Comparison of ENCODE assay signal across 13 cellular contexts in genomic region chr14:61454545-61454944, GRCh38.
DNase-seq lines count a peak whose midpoint lies in the region; ATAC-seq, FAIRE-seq and TF ChIP-seq lines count a peak whose summit lies in the region.
"Had no signal": no experiment of that assay in that cellular context is flagged by ENCODE, and none has a peak within 500 bp of the region (broad histone marks: within the 10 kb centered on the region; RNA-seq: fewer than 3 reads in every experiment).

No MANE protein-coding gene starts in this region.

- H3K79me2 ChIP-seq in HepG2 (ENCODE audit: insufficient read depth, low read length) = no peaks in the 10 kb centered on the region

- in situ Hi-C loops in HepG2 (cut with HindIII; ENCODE audit: extremely low pct_ligation_motif_present, low pct_unique_long_range_greater_than_20kb) = loop anchor here (10.0 kb wide), 1 partner anchor 670 kb away; no protein-coding TSS in a partner anchor

- TF ChIP-seq POLR2A in right lobe of liver (IDR thresholded peaks at IDR 0.05) (no peak), HepG2 (IDR thresholded peaks at IDR 0.05; ENCODE audit: insufficient read depth in 1 of 2, low read depth in 2 of 2, low read length in 2 of 2) (no peak)

- H3K36me3 Mint-ChIP-seq in activated CD4-positive, alpha-beta memory T cell treated with anti-CD3 and anti-CD28 coated beads for 36 hours = peaks cover 83% of the 10 kb centered on the region
- peaks cover 65 to 81% (median 68%) of the 10 kb centered on the region in 3 donors for H3K36me3 Mint-ChIP-seq in immature natural killer cell

- H3K27me3 ChIP-seq in right lobe of liver (no peaks in the 10 kb centered on the region), HepG2 (ENCODE audit: control insufficient read depth in 1 of 2, insufficient read depth in 2 of 2, low read length in 2 of 2) (no peaks in the 10 kb centered on the region; a peak in 1 of 5 replicates)

- H2AFZ ChIP-seq in HepG2 (ENCODE audit: low read length) = no peak overlapping the region

- peaks cover 86% of the 10 kb centered on the region for H3K4me1 Mint-ChIP-seq in activated CD4-positive, alpha-beta memory T cell treated with anti-CD3 and anti-CD28 coated beads for 36 hours (ENCODE audit: low read depth)
- H3K4me1 Mint-ChIP-seq in immature natural killer cell = peaks cover 96 to 100% of the 10 kb centered on the region in 2 donors

- no peaks in the 10 kb centered on the region for H3K9me3 Mint-ChIP-seq in activated CD4-positive, alpha-beta memory T cell treated with anti-CD3 and anti-CD28 coated beads for 36 hours
- H3K9me3 Mint-ChIP-seq in immature natural killer cell = no peaks in the 10 kb centered on the region

- no peak overlapping the region for H3K9ac ChIP-seq in HepG2 (ENCODE audit: insufficient read depth, low read depth, low read length)

- no peaks in the 10 kb centered on the region for H3K4me1 ChIP-seq in right lobe of liver
- no peaks in the 10 kb centered on the region for H3K4me1 ChIP-seq in HepG2 (ENCODE audit: insufficient read depth, low read length)

- H3K27ac Mint-ChIP-seq in activated CD4-positive, alpha-beta memory T cell treated with anti-CD3 and anti-CD28 coated beads for 36 hours = peak overlapping the region; percentile 91
- peak overlapping the region; percentile 90 to 98 (median 94) for H3K27ac Mint-ChIP-seq in immature natural killer cell

- H3K27ac ChIP-seq in right lobe of liver (no peak overlapping the region), HepG2 (ENCODE audit: extremely low read length, insufficient read depth, low read length) (no peak overlapping the region)

- no peak for TF ChIP-seq RAD21 in HepG2 (CRISPR knock-in tag; IDR thresholded peaks at IDR 0.05)

- no peak overlapping the region for H3K4me3 Mint-ChIP-seq in activated CD4-positive, alpha-beta memory T cell treated with anti-CD3 and anti-CD28 coated beads for 36 hours
- H3K4me3 Mint-ChIP-seq in immature natural killer cell = peak overlapping the region; percentile 60 to 86 (median 68)

- H3K9me3 ChIP-seq in right lobe of liver (no peaks in the 10 kb centered on the region), HepG2 (ENCODE audit: low read length) (no peaks in the 10 kb centered on the region)

- TF ChIP-seq CTCF in right lobe of liver (IDR thresholded peaks at IDR 0.05) = no peak
- TF ChIP-seq CTCF in HepG2 (CRISPR knock-in tag; IDR thresholded peaks at IDR 0.05) = no peak

- H4K20me1 ChIP-seq in HepG2 (ENCODE audit: insufficient read depth, low read length) = no peaks in the 10 kb centered on the region

- ATAC-seq in right lobe of liver = peak; percentile 33 to 61 (median 53)
- ATAC-seq in HepG2 = no peak
- no peak for ATAC-seq in GM21528 (IDR thresholded peaks at IDR 0.05; ENCODE audit: low FRiP score, unreplicated experiment)
- ATAC-seq in HG03097 (IDR thresholded peaks at IDR 0.05; ENCODE audit: low FRiP score, unreplicated experiment) = no peak

- no peak for FAIRE-seq in HepG2 (lab: Jason Lieb, UNC)

- 20% methylated on average over 1 of the region's 4 CpGs for whole genome bisulfite sequencing in right lobe of liver (ENCODE audit: insufficient coverage, low coverage, low lambda C conversion rate, missing lambda C conversion rate)
- WGBS in HepG2 (ENCODE audit: low lambda C conversion rate) = 23% methylated on average over 4 of the region's 4 CpGs

- H3K4me3 ChIP-seq in right lobe of liver (no peak overlapping the region), HepG2 (replicated peaks in 1 of 3; ENCODE audit: insufficient read depth in 1 of 3, low read depth in 2 of 3, low read length in 3 of 3) (no peak overlapping the region)

- no peak for TF ChIP-seq EP300 in HepG2 (IDR thresholded peaks at IDR 0.05; ENCODE audit: low read depth in 2 of 2, low read length in 2 of 2)
- no peak for TF ChIP-seq EP300 in HepG2 (CRISPR knock-in tag; IDR thresholded peaks at IDR 0.05; ENCODE audit: borderline replicate concordance)

- no peaks in the 10 kb centered on the region for H3K27me3 Mint-ChIP-seq in activated CD4-positive, alpha-beta memory T cell treated with anti-CD3 and anti-CD28 coated beads for 36 hours
- H3K27me3 Mint-ChIP-seq in immature natural killer cell (ENCODE audit: low read depth in 3 of 3) = peaks cover 14 to 67% (median 61%) of the 10 kb centered on the region in 3 donors

- CTCF ChIA-PET in HepG2 (lab: Yijun Ruan, JAX; ENCODE audit: low intra/inter-chr PET ratio, low total read pairs) = no interaction called here
- CTCF ChIA-PET in activated CD4-positive, alpha-beta memory T cell treated with anti-CD3 and anti-CD28 coated beads for 36 hours (lab: Charles Lee) = interaction anchor here (1.4 to 4.9 kb wide), 2 partner anchors 161 to 383 kb away, joined by 5 to 37 read pairs; no protein-coding TSS in a partner anchor

- intact Hi-C loops in right lobe of liver (cut with DNase I) (no loop called here), HepG2 (cut with micrococcal nuclease; ENCODE audit: unreplicated experiment) (no loop called here)
- intact Hi-C loops in activated CD4-positive, alpha-beta memory T cell treated with anti-CD3 and anti-CD28 coated beads for 36 hours (cut with micrococcal nuclease) = no loop called here

- POLR2A ChIA-PET in HepG2 (lab: Yijun Ruan, JAX) = no interaction called here
- POLR2A ChIA-PET in activated CD4-positive, alpha-beta memory T cell treated with anti-CD3 and anti-CD28 coated beads for 36 hours (lab: Charles Lee) = no interaction called here

- peak in 2 of 3 donors; percentile 23 to 35 for DNase-seq in right lobe of liver
- DNase-seq in HepG2 (ENCODE audit: low spot score) = no peak
- DNase-seq in activated CD4-positive, alpha-beta memory T cell treated with anti-CD3 and anti-CD28 coated beads for 36 hours = no peak
- no peak for DNase-seq in immature natural killer cell
- DNase-seq in mesenteric fat pad (ENCODE audit: low spot score) = no peak
- DNase-seq: activated CD4-positive, alpha-beta T cell treated with anti-CD3 and anti-CD28 coated beads, Interleukin-2, amount 50 U/mL, for 4 hours; GOT3; hippocampal formation; mesendoderm; NCI-H1048; stimulated activated CD4-positive, alpha-beta T cell treated with anti-CD3 and anti-CD28 coated beads, Interleukin-4, amount 100 ng/mL, for 24 hours had no signal

- H3K36me3 ChIP-seq in right lobe of liver (peaks cover 0 to 10% (median 0%) of the 10 kb centered on the region in 4 donors), HepG2 (replicated peaks in 1 of 2; ENCODE audit: control insufficient read depth in 1 of 2, insufficient read depth in 2 of 2, low read length in 2 of 2) (no peaks in the 10 kb centered on the region)

- BruUV-seq in HepG2 (replicated peaks; lab: Mats Ljungman, UMichigan) = no TSS peak

- no peak overlapping the region for H3K4me2 ChIP-seq in HepG2 (ENCODE audit: low read depth, low read length)

TF ChIP-seq in HepG2, 621 proteins besides CTCF, POLR2A, EP300 and RAD21:
- TF ChIP-seq ZNF33B (CRISPR knock-in tag; IDR thresholded peaks at IDR 0.05) (no peak), ZNF414 (CRISPR knock-in tag; IDR thresholded peaks at IDR 0.05) (no peak), PHF5A (CRISPR knock-in tag; IDR thresholded peaks at IDR 0.05; ENCODE audit: low read depth, unreplicated experiment) (no peak), RFX3 (CRISPR knock-in tag; IDR thresholded peaks at IDR 0.05) (no peak), SAP130 (CRISPR knock-in tag; IDR thresholded peaks at IDR 0.05; ENCODE audit: low read depth) (no peak), TOPORS (CRISPR knock-in tag; IDR thresholded peaks at IDR 0.05) (no peak)

Comparison
In these comparisons a context has a peak if more than half of its experiments do, and no peak if none do; other contexts are left out.
1. ATAC-seq: peak in right lobe of liver (4 of 4); none in HepG2 (single experiment), GM21528 (single experiment) and HG03097 (single experiment).
2. DNase-seq: peak in right lobe of liver (2 of 3); none in HepG2 (single experiment), activated CD4-positive, alpha-beta memory T cell treated with anti-CD3 and anti-CD28 coated beads for 36 hours (single experiment), immature natural killer cell (0 of 3) and mesenteric fat pad (single experiment).